19 cellular contexts compared by ENCODE assay signal in genomic region chr7:108030536-108030935, GRCh38. TPM values are rescaled to one million over a fixed set of nuclear protein-coding genes. Genes with fewer than 3 reads are reported as not detected.
DNase-seq lines count a peak whose midpoint lies in the region; ATAC-seq and TF ChIP-seq lines count a peak whose summit lies in the region.
"Had no signal": no experiment of that assay in that cellular context is flagged by ENCODE, and none has a peak within 500 bp of the region (broad histone marks: within the 10 kb centered on the region; RNA-seq: fewer than 3 reads in every experiment).

No MANE protein-coding gene starts in this region.

- no CpG with 5 or more reads among the region's 3 CpGs for WGBS in trophoblast cell (ENCODE audit: extremely low coverage, insufficient coverage, insufficient read length)

- no peaks in the 10 kb centered on the region for H3K9me3 ChIP-seq in trophoblast cell (ENCODE audit: insufficient read depth, low read depth, low read length)
- H3K9me3 ChIP-seq: BE2C, left lung, suprapubic skin had no signal

- peak overlapping the region; percentile 72 for H3K18ac ChIP-seq in trophoblast cell (ENCODE audit: low read length)

- H3K9ac ChIP-seq in trophoblast cell (ENCODE audit: low read length): no peak overlapping the region

- H3K4me3 ChIP-seq in epithelial cell of esophagus (ENCODE audit: low read length): no peak overlapping the region
- no peak overlapping the region for H3K4me3 ChIP-seq in trophoblast cell (ENCODE audit: low read depth, low read length)
- H3K4me3 ChIP-seq: left lung, suprapubic skin had no signal

- H3K27ac ChIP-seq in trophoblast cell (ENCODE audit: low read depth, low read length): no peak overlapping the region
- H3K27ac ChIP-seq: left lung, suprapubic skin had no signal

- no peak for TF ChIP-seq CTCF in epithelial cell of esophagus (IDR thresholded peaks at IDR 0.05; ENCODE audit: insufficient read depth, low read depth, low read length, missing control alignments)

- H3K4me3 Mint-ChIP-seq in effector memory CD8-positive, alpha-beta T cell: no peak overlapping the region
- H3K4me3 Mint-ChIP-seq: H9 had no signal

- DNase-seq in EH (ENCODE audit: low read depth) (peak; percentile 83), RPMI7951 (ENCODE audit: low read depth) (peak; percentile 56), epithelial cell of esophagus (ENCODE audit: low read depth) (peak; percentile 24), trophoblast cell (peak in 1 of 2 donors; percentile 33), NCI-H1105 (lab: John Stamatoyannopoulos, UW) (no peak)
- DNase-seq in stimulated activated CD4-positive, alpha-beta T cell treated with anti-CD3 and anti-CD28 coated beads, Interleukin-4, amount 100 ng/mL, for 4 hours: no peak
- no peak for DNase-seq in effector memory CD8-positive, alpha-beta T cell
- DNase-seq: activated CD4-positive, CD25-positive, alpha-beta regulatory T cell; BE2C; cerebellar nuclear complex; H9; left lung; NCI-H146; NCI-H446; stimulated activated CD4-positive, alpha-beta T cell treated with anti-CD3 and anti-CD28 coated beads, Interleukin-2, amount 100 ng/mL, for 48 hours; T-helper 2 cell had no signal

- no peaks in the 10 kb centered on the region for H3K27me3 ChIP-seq in trophoblast cell (ENCODE audit: insufficient read depth, low read length)
- H3K27me3 ChIP-seq: BE2C, left lung, suprapubic skin had no signal

- H2BK120ac ChIP-seq in trophoblast cell (ENCODE audit: insufficient read depth, low read length, poor library complexity): peak overlapping the region; percentile 63

- H3K27me3 Mint-ChIP-seq in effector memory CD8-positive, alpha-beta T cell: peaks cover 10 to 28% of the 10 kb centered on the region in 2 donors

- no peaks in the 10 kb centered on the region for H3K9me3 Mint-ChIP-seq in effector memory CD8-positive, alpha-beta T cell
- H3K9me3 Mint-ChIP-seq: H9 had no signal

- H3K79me1 ChIP-seq in trophoblast cell (ENCODE audit: low read length): peaks cover 5% of the 10 kb centered on the region

- no peak overlapping the region for H3K4ac ChIP-seq in trophoblast cell (ENCODE audit: low read depth, low read length)

- ATAC-seq in effector memory CD8-positive, alpha-beta T cell (replicated peaks): no peak
- no peak for ATAC-seq in GM21825 (IDR thresholded peaks at IDR 0.05; ENCODE audit: unreplicated experiment)
- ATAC-seq: left lung, Right ventricle myocardium inferior had no signal

- peaks cover 3% of the 10 kb centered on the region for H3K36me3 Mint-ChIP-seq in effector memory CD8-positive, alpha-beta T cell (ENCODE audit: insufficient read depth)

- H3K36me3 ChIP-seq in trophoblast cell (ENCODE audit: control insufficient read depth in 1 of 2, insufficient read depth in 2 of 2, low read length in 2 of 2): no peaks in the 10 kb centered on the region
- H3K36me3 ChIP-seq: BE2C, left lung, suprapubic skin had no signal

- H3K23ac ChIP-seq in trophoblast cell (ENCODE audit: low read length): no peak overlapping the region

- H3K4me2 ChIP-seq in trophoblast cell (ENCODE audit: low read length): no peak overlapping the region

- peaks cover 3 to 10% of the 10 kb centered on the region in 2 experiments for H3K4me1 ChIP-seq in trophoblast cell (ENCODE audit: control insufficient read depth in 1 of 2, insufficient read depth in 2 of 2, low read length in 2 of 2)
- H3K4me1 ChIP-seq: BE2C, left lung, suprapubic skin had no signal

- no peak overlapping the region for H4K8ac ChIP-seq in trophoblast cell (ENCODE audit: low read depth, low read length)

- no peak overlapping the region for H3K27ac Mint-ChIP-seq in effector memory CD8-positive, alpha-beta T cell
- H3K27ac Mint-ChIP-seq: H9 had no signal

- H2AK5ac ChIP-seq in trophoblast cell (ENCODE audit: low read length): no peak overlapping the region

- no peak overlapping the region for H4K12ac ChIP-seq in trophoblast cell (ENCODE audit: low read depth, low read length)

- peak overlapping the region; percentile 100 for H2BK12ac ChIP-seq in trophoblast cell (ENCODE audit: low read length)

- H4K91ac ChIP-seq in trophoblast cell (ENCODE audit: low read depth, low read length): peak overlapping the region; percentile 32

- no peaks in the 10 kb centered on the region for H3K4me1 Mint-ChIP-seq in effector memory CD8-positive, alpha-beta T cell (ENCODE audit: low read depth in 2 of 2)

- H2BK5ac ChIP-seq in trophoblast cell (ENCODE audit: low read depth, low read length, poor library complexity): no peak overlapping the region

- H3K14ac ChIP-seq in trophoblast cell (ENCODE audit: low read length): no peak overlapping the region

- no peaks in the 10 kb centered on the region for H3K79me2 ChIP-seq in trophoblast cell (ENCODE audit: control insufficient read depth, insufficient read depth, low read length, poor library complexity)

- no peak overlapping the region for H2AFZ ChIP-seq in trophoblast cell (ENCODE audit: insufficient read depth, low read length, poor library complexity)

RNA-seq across cellular contexts. Expression of gene LAMB1, which starts 27.6 kb away (rescaled TPM):
- 147 and 157 TPM in 2 replicates for total RNA-seq in RPMI7951 (2014; rRNA removed; shearing (Covaris generic))
- polyA plus RNA-seq in trophoblast cell (2013): 407 and 428 TPM in 2 replicates

Comparison
In these comparisons a context has a peak if more than half of its experiments do, and no peak if none do; other contexts are left out.
1. DNase-seq: peak in EH (single experiment), RPMI7951 (single experiment) and epithelial cell of esophagus (single experiment); none in NCI-H1105 (single experiment), stimulated activated CD4-positive, alpha-beta T cell treated with anti-CD3 and anti-CD28 coated beads, Interleukin-4, amount 100 ng/mL, for 4 hours (0 of 2) and effector memory CD8-positive, alpha-beta T cell (0 of 3).